In the genomic region with DNA sequence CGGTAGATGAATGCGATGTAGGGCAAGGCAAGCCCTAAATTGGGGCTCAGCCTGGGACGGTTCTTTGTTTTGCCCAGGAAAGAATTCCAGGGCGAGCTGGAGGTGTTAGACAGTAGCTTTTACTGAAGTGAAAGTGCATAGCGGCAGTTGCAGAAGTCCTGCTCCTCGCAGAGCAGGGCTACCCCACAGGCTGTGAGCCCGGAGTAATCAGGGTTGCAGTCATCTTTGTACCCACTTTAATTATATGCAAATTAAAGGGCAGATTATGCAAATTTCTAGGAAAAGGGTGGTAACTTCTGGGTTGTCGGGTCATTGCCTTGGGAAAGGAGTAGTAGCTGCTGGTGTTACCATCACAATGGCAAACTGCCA, we compare ENCODE assay signal across 8 cellular contexts. TPM values are rescaled to one million over a fixed set of nuclear protein-coding genes. Genes with fewer than 3 reads are reported as not detected.
DNase-seq lines count a peak whose midpoint lies in the region; ATAC-seq and TF ChIP-seq lines count a peak whose summit lies in the region.
"Had no signal": no experiment of that assay in that cellular context is flagged by ENCODE, and none has a peak within 500 bp of the region (broad histone marks: within the 10 kb centered on the region; RNA-seq: fewer than 3 reads in every experiment).

No MANE protein-coding gene starts in this region.

- no peak overlapping the region for H3K56ac ChIP-seq in mesendoderm (ENCODE audit: low read length)

- no peak for TF ChIP-seq CTCF in progenitor cell of endocrine pancreas (IDR thresholded peaks at IDR 0.05; ENCODE audit: unreplicated experiment)

- H3K4me3 ChIP-seq in CD8-positive, alpha-beta memory T cell (ENCODE audit: low read length) = peak overlapping the region; percentile 6
- H3K4me3 ChIP-seq in mesendoderm (ENCODE audit: low read length) = no peak overlapping the region
- H3K4me3 ChIP-seq: MG63 had no signal

- no peaks in the 10 kb centered on the region for H3K27me3 ChIP-seq in CD8-positive, alpha-beta memory T cell (ENCODE audit: insufficient read depth, low read length, poor library complexity, severe bottlenecking)
- no peaks in the 10 kb centered on the region for H3K27me3 ChIP-seq in mesendoderm (ENCODE audit: insufficient read depth, low read length, poor library complexity)
- H3K27me3 ChIP-seq: MG63 had no signal

- no CpG with 5 or more reads among the region's 8 CpGs for WGBS in mesendoderm (ENCODE audit: extremely low coverage, insufficient coverage, low lambda C conversion rate)

- no peaks in the 10 kb centered on the region for H3K27me3 Mint-ChIP-seq in CD8-positive, alpha-beta memory T cell
- H3K27me3 Mint-ChIP-seq in T-helper 17 cell (no peaks in the 10 kb centered on the region), progenitor cell of endocrine pancreas (peaks cover 16% of the 10 kb centered on the region)

- H3K9me3 ChIP-seq in CD8-positive, alpha-beta memory T cell (ENCODE audit: low read length) = no peaks in the 10 kb centered on the region
- H3K9me3 ChIP-seq in T-helper 17 cell (ENCODE audit: control insufficient read depth, low read length, poor library complexity, severe bottlenecking) = no peaks in the 10 kb centered on the region
- H3K9me3 ChIP-seq: MG63 had no signal

- peaks cover 6% of the 10 kb centered on the region for H3K36me3 ChIP-seq in CD8-positive, alpha-beta memory T cell (ENCODE audit: insufficient read depth, low read length)
- no peaks in the 10 kb centered on the region for H3K36me3 ChIP-seq in mesendoderm (ENCODE audit: control insufficient read depth, insufficient read depth, low read length)
- H3K36me3 ChIP-seq: MG63 had no signal

- peaks cover 0 to 13% (median 3%) of the 10 kb centered on the region in 3 donors for H3K36me3 Mint-ChIP-seq in CD8-positive, alpha-beta memory T cell
- H3K36me3 Mint-ChIP-seq in T-helper 17 cell (ENCODE audit: low read depth) = peaks cover 3% of the 10 kb centered on the region
- H3K36me3 Mint-ChIP-seq in progenitor cell of endocrine pancreas (ENCODE audit: insufficient read depth) = no peaks in the 10 kb centered on the region

- CTCF ChIA-PET in CD8-positive, alpha-beta memory T cell (lab: Charles Lee) = interaction anchor here (1.2 to 5.3 kb wide), 12 partner anchors 10 to 251 kb away, joined by 3 to 22 read pairs (median 5); a partner anchor contains a TSS

- H2BK120ac ChIP-seq in mesendoderm (ENCODE audit: low read depth, low read length) = no peak overlapping the region

- peak overlapping the region; percentile 92 to 98 (median 96) for H3K27ac Mint-ChIP-seq in CD8-positive, alpha-beta memory T cell
- H3K27ac Mint-ChIP-seq in T-helper 17 cell = peak overlapping the region; percentile 96
- no peak overlapping the region for H3K27ac Mint-ChIP-seq in progenitor cell of endocrine pancreas

- no peak overlapping the region for H2BK15ac ChIP-seq in mesendoderm (replicated peaks; ENCODE audit: low read depth)

- ATAC-seq in T-helper 17 cell = no peak

- no peak overlapping the region for H3K23ac ChIP-seq in mesendoderm (ENCODE audit: low read length)

- H3K4me2 ChIP-seq in mesendoderm (ENCODE audit: low read length) = no peak overlapping the region

- H3K9me3 Mint-ChIP-seq in CD8-positive, alpha-beta memory T cell = no peaks in the 10 kb centered on the region
- peaks cover 3% of the 10 kb centered on the region for H3K9me3 Mint-ChIP-seq in progenitor cell of endocrine pancreas (ENCODE audit: low read depth)

- peak overlapping the region; percentile 4 to 91 (median 85) for H3K4me3 Mint-ChIP-seq in CD8-positive, alpha-beta memory T cell
- H3K4me3 Mint-ChIP-seq in T-helper 17 cell (peak overlapping the region; percentile 99), progenitor cell of endocrine pancreas (ENCODE audit: low read depth) (no peak overlapping the region)

- no peak overlapping the region for H3K4ac ChIP-seq in mesendoderm (ENCODE audit: low read depth, low read length)

- H3K4me1 Mint-ChIP-seq in CD8-positive, alpha-beta memory T cell = peaks cover 49 to 67% (median 61%) of the 10 kb centered on the region in 3 donors
- H3K4me1 Mint-ChIP-seq in T-helper 17 cell (peaks cover 47% of the 10 kb centered on the region), progenitor cell of endocrine pancreas (ENCODE audit: low read depth) (no peaks in the 10 kb centered on the region)

- H4K8ac ChIP-seq in mesendoderm (ENCODE audit: low read depth, low read length) = no peak overlapping the region

- no peaks in the 10 kb centered on the region for H3K79me2 ChIP-seq in mesendoderm (ENCODE audit: control insufficient read depth, insufficient read depth, low read length)

- peaks cover 51% of the 10 kb centered on the region for H3K4me1 ChIP-seq in CD8-positive, alpha-beta memory T cell (ENCODE audit: insufficient read depth, low read length)
- H3K4me1 ChIP-seq in mesendoderm (ENCODE audit: control insufficient read depth, low read depth, low read length) = peaks cover 2% of the 10 kb centered on the region

- H2AK5ac ChIP-seq in mesendoderm (ENCODE audit: low read length) = no peak overlapping the region

- H3K9ac ChIP-seq in mesendoderm (ENCODE audit: low read length) = no peak overlapping the region

- no peak overlapping the region for H4K5ac ChIP-seq in mesendoderm (ENCODE audit: low read length)

- POLR2A ChIA-PET in CD8-positive, alpha-beta memory T cell (lab: Charles Lee) = no interaction called here

- no peak overlapping the region for H2BK5ac ChIP-seq in mesendoderm (ENCODE audit: low read length)

- peak in 1 of 5 donors; percentile 6 for DNase-seq in CD8-positive, alpha-beta memory T cell
- DNase-seq in T-helper 17 cell (no peak), mesendoderm (peak; percentile 3), NCI-H2107 (lab: John Stamatoyannopoulos, UW) (no peak), progenitor cell of endocrine pancreas (ENCODE audit: low spot score, unreplicated experiment) (no peak), KG1 (lab: John Stamatoyannopoulos, UW) (no peak)

- TF ChIP-seq POLR2A in GM19099 (IDR thresholded peaks at IDR 0.05; ENCODE audit: extremely low read depth, insufficient read length, low read depth) = peak; percentile 80

- no peaks in the 10 kb centered on the region for H3K79me1 ChIP-seq in mesendoderm (ENCODE audit: low read length)

- H3K18ac ChIP-seq in mesendoderm (ENCODE audit: low read length) = no peak overlapping the region

- H3K27ac ChIP-seq in CD8-positive, alpha-beta memory T cell (ENCODE audit: low read depth, low read length) = peak overlapping the region; percentile 8
- H3K27ac ChIP-seq in mesendoderm (ENCODE audit: low read depth, low read length) = no peak overlapping the region

RNA-seq across cellular contexts. Expression of a gene that starts 30.5 kb away (rescaled TPM):
- total RNA-seq in CD8-positive, alpha-beta memory T cell = 10 to 100 TPM; 51.9 to 52.9 TPM
- 28.4 TPM for polyA plus RNA-seq in CD8-positive, alpha-beta memory T cell
- total RNA-seq in T-helper 17 cell = 10 to 100 TPM; 83.0 to 92.0 TPM
- 1.0 TPM for polyA plus RNA-seq in mesendoderm (2013, experiment 1 of 2)
- polyA plus RNA-seq in mesendoderm (2013, experiment 2 of 2) = 0.92 TPM
- not detected in 2 replicates for total RNA-seq in progenitor cell of endocrine pancreas

RNA-seq across cellular contexts. Expression of a gene that starts 35.8 kb away (rescaled TPM):
- 10 to 100 TPM; 21.3 TPM for total RNA-seq in CD8-positive, alpha-beta memory T cell
- 40.6 TPM for polyA plus RNA-seq in CD8-positive, alpha-beta memory T cell
- total RNA-seq in T-helper 17 cell = 10 to 100 TPM; 43.8 to 50.3 TPM
- 39.0 TPM for polyA plus RNA-seq in mesendoderm (2013, experiment 1 of 2)
- 41.0 TPM for polyA plus RNA-seq in mesendoderm (2013, experiment 2 of 2)
- 19.8 and 20.0 TPM in 2 replicates for total RNA-seq in progenitor cell of endocrine pancreas

Comparison
In these comparisons a context has a peak if more than half of its experiments do, and no peak if none do; other contexts are left out.
1. RNA of a gene that starts 30.5 kb away (total RNA-seq): 83.0 to 92.0 TPM in T-helper 17 cell and 51.9 to 52.9 TPM in CD8-positive, alpha-beta memory T cell; not detected in progenitor cell of endocrine pancreas; every median in the first group is over 10 times any median in the second.